Comparison of ENCODE assay signal across 20 cellular contexts in the genomic region with DNA sequence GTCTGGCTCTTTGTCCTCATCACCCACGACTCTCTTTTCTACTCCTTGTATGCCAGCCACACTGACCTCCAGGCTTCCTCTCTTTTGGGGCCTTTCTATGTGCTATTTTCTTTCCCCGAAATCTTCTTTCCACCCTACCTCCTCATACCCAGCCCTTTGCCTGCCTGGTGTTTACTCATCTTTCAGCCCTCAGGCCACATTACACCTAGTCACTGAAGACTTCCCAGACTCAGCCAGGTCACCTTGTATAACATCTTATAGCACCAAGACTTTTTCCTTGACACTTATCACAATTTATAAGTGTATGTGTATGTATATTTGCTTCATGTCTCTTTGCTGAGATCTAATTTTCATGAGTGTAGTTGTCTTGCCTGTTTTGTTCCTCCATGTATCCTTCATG.
DNase-seq lines count a peak whose midpoint lies in the region; ATAC-seq and TF ChIP-seq lines count a peak whose summit lies in the region.
"Had no signal": no experiment of that assay in that cellular context is flagged by ENCODE, and none has a peak within 500 bp of the region (broad histone marks: within the 10 kb centered on the region; RNA-seq: fewer than 3 reads in every experiment).

No MANE protein-coding gene starts in this region.

- H3K27me3 ChIP-seq in foreskin keratinocyte = no peaks in the 10 kb centered on the region

- no peaks in the 10 kb centered on the region for H3K9me3 Mint-ChIP-seq in WTC11

- DNase-seq in M059J (ENCODE audit: low read depth) (peak; percentile 22), WTC11 (ENCODE audit: low spot score) (no peak), foreskin keratinocyte (peak; percentile 2 to 25), Kasumi-1 (lab: John Stamatoyannopoulos, UW) (no peak), inferior parietal cortex (ENCODE audit: extremely low spot score) (no peak), SIG-M5 treated with dmso at 0.1 percent for 504 hours (lab: John Stamatoyannopoulos, UW; ENCODE audit: unreplicated experiment) (no peak)
- DNase-seq: Calu3, DMS79 treated with DMSO at 0.1 percent for 48 hours, MV-4-11, NCI-H1105, NCI-H1436 treated with DMSO at 0.1 percent for 48 hours, NCI-H2029, NCI-H446, NCI-H524 treated with DMSO at 0.1 percent for 48 hours, SHP77 treated with DMSO at 0.1 percent for 48 hours, SK-N-SH, SW 1271 had no signal

- H3K4me1 ChIP-seq in foreskin keratinocyte = no peaks in the 10 kb centered on the region

- H3K36me3 Mint-ChIP-seq in WTC11 = no peaks in the 10 kb centered on the region

- H3K27ac ChIP-seq in foreskin keratinocyte = no peak overlapping the region

- TF ChIP-seq CTCF in WTC11 (IDR thresholded peaks at IDR 0.05) = no peak
- no peak for TF ChIP-seq CTCF in foreskin keratinocyte (conservative IDR thresholded peaks at IDR 0.05)

- H3K27me3 Mint-ChIP-seq in WTC11 (ENCODE audit: low read depth) = no peaks in the 10 kb centered on the region

- H3K4me1 Mint-ChIP-seq in WTC11 = peaks cover 36% of the 10 kb centered on the region

- H3K4me3 Mint-ChIP-seq in WTC11 = no peak overlapping the region

- ATAC-seq in WTC11 (no peak), foreskin keratinocyte (peak; percentile 71), HG03469 (IDR thresholded peaks at IDR 0.05; ENCODE audit: unreplicated experiment) (no peak)
- ATAC-seq: HCT116, Panc1 had no signal

- POLR2A ChIA-PET in WTC11 (lab: Charles Lee) = no interaction called here

- peak overlapping the region; percentile 24; the same call in 1 of the 2 replicates for H3K27ac Mint-ChIP-seq in WTC11

- CTCF ChIA-PET in WTC11 (lab: Charles Lee) = no interaction called here

TF ChIP-seq in WTC11, 78 proteins besides CTCF, POLR2A, EP300 and RAD21:
- no peak for TF ChIP-seq ETV6 (CRISPR knock-in tag; IDR thresholded peaks at IDR 0.05)
- no peak for TF ChIP-seq SMAD3 (CRISPR knock-in tag; IDR thresholded peaks at IDR 0.05; ENCODE audit: borderline replicate concordance)
- TF ChIP-seq OVOL2 (CRISPR knock-in tag; IDR thresholded peaks at IDR 0.05; ENCODE audit: borderline replicate concordance) = no peak
- no peak for TF ChIP-seq NR2C2 (CRISPR knock-in tag; IDR thresholded peaks at IDR 0.05)
TF ChIP-seq in WTC11: peak in this region for 0.

Comparison
In these comparisons a context has a peak if more than half of its experiments do, and no peak if none do; other contexts are left out.
1. DNase-seq: peak in M059J (single experiment) and foreskin keratinocyte (2 of 2); none in WTC11 (single experiment), Kasumi-1 (0 of 2), inferior parietal cortex (single experiment) and SIG-M5 treated with dmso at 0.1 percent for 504 hours (single experiment).